ENCODE assay signal across 11 cellular contexts in genomic region chr11:125170406-125171031, GRCh38. TPM values are rescaled to one million over a fixed set of nuclear protein-coding genes. Genes with fewer than 3 reads are reported as not detected.
DNase-seq lines count a peak whose midpoint lies in the region; ATAC-seq and TF ChIP-seq lines count a peak whose summit lies in the region.
"Had no signal": no experiment of that assay in that cellular context is flagged by ENCODE, and none has a peak within 500 bp of the region (broad histone marks: within the 10 kb centered on the region; RNA-seq: fewer than 3 reads in every experiment).

No MANE protein-coding gene starts in this region.

- no peak overlapping the region for H4K91ac ChIP-seq in neuronal stem cell (ENCODE audit: low read depth, low read length, poor library complexity)

- no peaks in the 10 kb centered on the region for H3K27me3 ChIP-seq in neuronal stem cell (ENCODE audit: control insufficient read depth in 3 of 3, insufficient read depth in 3 of 3, low read depth in 1 of 3, low read length in 3 of 3)
- H3K27me3 ChIP-seq in vagina: no peaks in the 10 kb centered on the region

- no peak for TF ChIP-seq POLR2A in vagina (IDR thresholded peaks at IDR 0.05)

- H3K27ac ChIP-seq in neuronal stem cell (replicated peaks; ENCODE audit: low read length): peak overlapping the region; percentile 7
- H3K27ac ChIP-seq in vagina: peak overlapping the region; percentile 34
- H3K27ac ChIP-seq: 22Rv1 had no signal

- POLR2A ChIA-PET in naive thymus-derived CD8-positive, alpha-beta T cell (lab: Charles Lee): no interaction called here

- no peak overlapping the region for H3K4me3 ChIP-seq in neuronal stem cell (ENCODE audit: low read length in 2 of 2)
- H3K4me3 ChIP-seq in vagina: peak overlapping the region in 1 of 2 donors; percentile 6

- H2BK120ac ChIP-seq in neuronal stem cell (ENCODE audit: low read depth, low read length): no peak overlapping the region

- H3K4ac ChIP-seq in neuronal stem cell (ENCODE audit: low read length): no peak overlapping the region

- H2AFZ ChIP-seq in neuronal stem cell (ENCODE audit: low read length): no peak overlapping the region

- peaks cover 10% of the 10 kb centered on the region for H3K79me1 ChIP-seq in neuronal stem cell (ENCODE audit: low read depth, low read length)

- H2AK5ac ChIP-seq in neuronal stem cell (ENCODE audit: low read depth, low read length): no peak overlapping the region

- no peak overlapping the region for H3K18ac ChIP-seq in neuronal stem cell (ENCODE audit: low read length)

- ATAC-seq in Right ventricle myocardium inferior: peak; percentile 83
- no peak for ATAC-seq in naive thymus-derived CD8-positive, alpha-beta T cell
- ATAC-seq: activated T-helper 17 cell treated with anti-CD3 and anti-CD28 coated beads, Interleukin-2, amount 50 U/mL, for 72 hours had no signal

- no peaks in the 10 kb centered on the region for H3K9me3 ChIP-seq in neuronal stem cell (replicated peaks in 1 of 2; ENCODE audit: control insufficient read depth in 2 of 2, insufficient read depth in 1 of 2, low read depth in 1 of 2, low read length in 2 of 2)
- H3K9me3 ChIP-seq in vagina: no peaks in the 10 kb centered on the region

- no peaks in the 10 kb centered on the region for H3K36me3 Mint-ChIP-seq in glutamatergic neuron (ENCODE audit: unreplicated experiment)
- H3K36me3 Mint-ChIP-seq in naive thymus-derived CD8-positive, alpha-beta T cell: peaks cover 0 to 8% (median 5%) of the 10 kb centered on the region in 3 donors

- no peak overlapping the region for H2BK12ac ChIP-seq in neuronal stem cell (ENCODE audit: low read length)

- peaks cover under 1% of the 10 kb centered on the region for H3K9me3 Mint-ChIP-seq in glutamatergic neuron (ENCODE audit: unreplicated experiment)
- no peaks in the 10 kb centered on the region for H3K9me3 Mint-ChIP-seq in naive thymus-derived CD8-positive, alpha-beta T cell
- H3K9me3 Mint-ChIP-seq: activated T-helper 17 cell treated with anti-CD3 and anti-CD28 coated beads, Interleukin-2, amount 50 U/mL, for 72 hours had no signal

- peaks cover 48% of the 10 kb centered on the region for H3K4me1 Mint-ChIP-seq in glutamatergic neuron (ENCODE audit: low read depth, unreplicated experiment)
- peaks cover 9 to 24% (median 11%) of the 10 kb centered on the region in 4 donors for H3K4me1 Mint-ChIP-seq in naive thymus-derived CD8-positive, alpha-beta T cell

- no peak overlapping the region for H3K14ac ChIP-seq in neuronal stem cell (ENCODE audit: low read length)

- peak; percentile 76 for DNase-seq in Right ventricle myocardium inferior (ENCODE audit: missing footprints)
- no peak for DNase-seq in cardiac septum (ENCODE audit: low spot score)
- no peak for DNase-seq in glutamatergic neuron
- DNase-seq in neuronal stem cell (ENCODE audit: low spot score): no peak
- no peak for DNase-seq in vagina (ENCODE audit: extremely low spot score in 2 of 2)
- DNase-seq in naive thymus-derived CD8-positive, alpha-beta T cell: no peak
- DNase-seq in DMS79 (lab: John Stamatoyannopoulos, UW): no peak
- DNase-seq in activated CD4-positive, alpha-beta T cell treated with anti-CD3 and anti-CD28 coated beads, Interleukin-2, amount 50 U/mL, for 1 hour: no peak
- DNase-seq: KG1 had no signal

- H3K23ac ChIP-seq in neuronal stem cell (ENCODE audit: low read depth, low read length, poor library complexity): no peak overlapping the region

- TF ChIP-seq CTCF in glutamatergic neuron (IDR thresholded peaks at IDR 0.05; ENCODE audit: partially characterized antibody, unreplicated experiment) (no peak), vagina (IDR thresholded peaks at IDR 0.05) (no peak)

- no peak overlapping the region for H3K4me2 ChIP-seq in neuronal stem cell (ENCODE audit: insufficient read depth, low read length, poor library complexity, severe bottlenecking)

- H2BK15ac ChIP-seq in neuronal stem cell (ENCODE audit: low read length): no peak overlapping the region

- H3K27me3 Mint-ChIP-seq in glutamatergic neuron (ENCODE audit: unreplicated experiment): peaks cover 15% of the 10 kb centered on the region
- H3K27me3 Mint-ChIP-seq in naive thymus-derived CD8-positive, alpha-beta T cell: peaks cover 37 to 98% (median 80%) of the 10 kb centered on the region in 5 donors

- H3K4me1 ChIP-seq in neuronal stem cell (ENCODE audit: control insufficient read depth in 2 of 2, insufficient read depth in 1 of 2, low read depth in 1 of 2, low read length in 2 of 2) (peaks cover 33 to 40% of the 10 kb centered on the region in 2 donors), vagina (peaks cover 60% of the 10 kb centered on the region)

- peaks cover 0 to 30% of the 10 kb centered on the region in 2 donors for H3K36me3 ChIP-seq in neuronal stem cell (replicated peaks in 1 of 2; ENCODE audit: control insufficient read depth in 2 of 2, insufficient read depth in 2 of 2, low read length in 2 of 2)
- no peaks in the 10 kb centered on the region for H3K36me3 ChIP-seq in vagina

- no CpG with 5 or more reads among the region's 13 CpGs for WGBS in neuronal stem cell (ENCODE audit: extremely low coverage in 2 of 2, insufficient read length in 2 of 2, insufficient replicate concordance in 1 of 2), 2 donors

- no peak overlapping the region for H4K8ac ChIP-seq in neuronal stem cell (ENCODE audit: low read depth, low read length)

- intact Hi-C loops in Right ventricle myocardium inferior (cut with DNase I) (loop anchor here (5.0 kb wide), 1 partner anchor 42 kb away; no protein-coding TSS in a partner anchor), cardiac septum (cut with DNase I) (no loop called here), vagina (cut with DNase I) (no loop called here)

- H3K9ac ChIP-seq in neuronal stem cell (ENCODE audit: low read depth, low read length, poor library complexity): no peak overlapping the region

- H3K27ac Mint-ChIP-seq in glutamatergic neuron (ENCODE audit: unreplicated experiment): peak overlapping the region; percentile 78
- H3K27ac Mint-ChIP-seq in naive thymus-derived CD8-positive, alpha-beta T cell: no peak overlapping the region
- H3K27ac Mint-ChIP-seq: activated T-helper 17 cell treated with anti-CD3 and anti-CD28 coated beads, Interleukin-2, amount 50 U/mL, for 72 hours had no signal

- no peak overlapping the region for H2BK5ac ChIP-seq in neuronal stem cell (ENCODE audit: low read length)

- peak overlapping the region; percentile 50 for H3K4me3 Mint-ChIP-seq in glutamatergic neuron (ENCODE audit: unreplicated experiment)
- no peak overlapping the region for H3K4me3 Mint-ChIP-seq in naive thymus-derived CD8-positive, alpha-beta T cell
- H3K4me3 Mint-ChIP-seq: activated T-helper 17 cell treated with anti-CD3 and anti-CD28 coated beads, Interleukin-2, amount 50 U/mL, for 72 hours had no signal

RNA-seq across cellular contexts. Expression of gene PKNOX2, which starts 6.0 kb away (rescaled TPM):
- 9.1 TPM for total RNA-seq in Right ventricle myocardium inferior
- 7.1 TPM for total RNA-seq in cardiac septum
- total RNA-seq in glutamatergic neuron (ENCODE audit: unreplicated experiment): 8.7 TPM
- 20.5 TPM for polyA plus RNA-seq in neuronal stem cell (2013, experiment 1 of 2)
- 20.4 TPM for polyA plus RNA-seq in neuronal stem cell (2013, experiment 2 of 2)
- total RNA-seq in vagina: 3.4 TPM
- total RNA-seq in naive thymus-derived CD8-positive, alpha-beta T cell: not detected
- not detected for polyA plus RNA-seq in naive thymus-derived CD8-positive, alpha-beta T cell
- total RNA-seq: activated T-helper 17 cell treated with anti-CD3 and anti-CD28 coated beads, Interleukin-2, amount 50 U/mL, for 72 hours had no signal

RNA-seq across cellular contexts. Expression of gene TMEM218, which starts 59.1 kb away (rescaled TPM):
- total RNA-seq in Right ventricle myocardium inferior (6.0 TPM), cardiac septum (8.7 TPM), glutamatergic neuron (ENCODE audit: unreplicated experiment) (15.8 TPM), vagina (12.8 TPM)
- polyA plus RNA-seq in neuronal stem cell (2013, experiment 1 of 2): 25.3 TPM
- 23.3 TPM for polyA plus RNA-seq in neuronal stem cell (2013, experiment 2 of 2)
- 10 to 100 TPM; 12.2 to 13.7 TPM for total RNA-seq in naive thymus-derived CD8-positive, alpha-beta T cell
- polyA plus RNA-seq in naive thymus-derived CD8-positive, alpha-beta T cell: 10 to 100 TPM; 30.0 to 40.1 (median 35.3) TPM
